Comparison of ENCODE assay signal across 1 cellular context in the genomic region with DNA sequence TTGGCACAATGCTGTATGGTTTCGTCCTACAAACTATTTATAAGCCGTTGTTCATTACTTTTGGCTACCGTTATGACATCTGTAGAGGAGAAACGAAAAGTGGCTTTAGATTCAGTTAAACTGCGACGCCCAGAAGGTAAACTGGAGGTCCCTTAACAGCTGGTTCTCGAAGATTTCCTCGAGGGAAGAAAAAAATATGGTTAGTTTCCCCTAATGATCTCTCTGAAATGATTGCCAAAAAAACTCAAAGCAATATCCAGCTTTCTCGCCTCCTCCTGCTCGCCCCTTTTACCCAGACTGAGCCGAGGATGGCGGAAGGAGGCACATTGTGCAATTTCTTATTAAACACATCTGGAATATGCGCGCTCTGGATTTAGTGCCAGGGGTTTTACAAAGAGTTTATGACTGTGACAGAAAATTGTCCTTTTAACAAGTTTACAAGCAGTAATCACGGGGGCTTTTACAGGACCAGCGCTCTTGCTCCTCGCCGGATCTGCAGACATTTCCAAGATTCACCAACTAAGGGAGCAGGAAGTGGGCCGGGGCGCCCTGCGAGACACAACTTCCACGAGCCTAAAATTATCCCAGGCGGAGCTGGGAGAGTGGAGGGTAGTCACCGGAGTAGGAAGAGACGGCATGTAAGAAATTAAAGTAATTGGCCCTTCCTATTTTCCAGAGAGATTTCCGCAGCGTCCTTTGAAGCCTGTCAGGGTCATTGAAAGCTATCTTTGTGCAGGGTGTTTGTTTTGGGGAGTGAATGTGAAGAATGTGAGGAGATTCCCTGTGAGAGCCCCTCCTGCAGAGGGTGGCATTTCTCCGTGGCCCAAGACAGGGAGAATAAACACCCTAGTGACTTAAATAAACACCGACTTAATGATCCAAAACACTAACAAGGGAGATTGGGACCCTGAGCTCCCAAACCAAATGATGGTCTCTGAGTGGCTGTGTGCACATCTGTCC.
TF ChIP-seq lines count a peak whose summit lies in the region.

No MANE protein-coding gene starts in this region.

TF ChIP-seq in HepG2, 621 proteins besides CTCF, POLR2A, EP300 and RAD21 (continued from another document and continues in another):
- TF ChIP-seq, protein P1, sequence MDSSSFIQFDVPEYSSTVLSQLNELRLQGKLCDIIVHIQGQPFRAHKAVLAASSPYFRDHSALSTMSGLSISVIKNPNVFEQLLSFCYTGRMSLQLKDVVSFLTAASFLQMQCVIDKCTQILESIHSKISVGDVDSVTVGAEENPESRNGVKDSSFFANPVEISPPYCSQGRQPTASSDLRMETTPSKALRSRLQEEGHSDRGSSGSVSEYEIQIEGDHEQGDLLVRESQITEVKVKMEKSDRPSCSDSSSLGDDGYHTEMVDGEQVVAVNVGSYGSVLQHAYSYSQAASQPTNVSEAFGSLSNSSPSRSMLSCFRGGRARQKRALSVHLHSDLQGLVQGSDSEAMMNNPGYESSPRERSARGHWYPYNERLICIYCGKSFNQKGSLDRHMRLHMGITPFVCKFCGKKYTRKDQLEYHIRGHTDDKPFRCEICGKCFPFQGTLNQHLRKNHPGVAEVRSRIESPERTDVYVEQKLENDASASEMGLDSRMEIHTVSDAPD (CRISPR knock-in tag; IDR thresholded peaks at IDR 0.05) = no peak
- TF ChIP-seq, protein P2, sequence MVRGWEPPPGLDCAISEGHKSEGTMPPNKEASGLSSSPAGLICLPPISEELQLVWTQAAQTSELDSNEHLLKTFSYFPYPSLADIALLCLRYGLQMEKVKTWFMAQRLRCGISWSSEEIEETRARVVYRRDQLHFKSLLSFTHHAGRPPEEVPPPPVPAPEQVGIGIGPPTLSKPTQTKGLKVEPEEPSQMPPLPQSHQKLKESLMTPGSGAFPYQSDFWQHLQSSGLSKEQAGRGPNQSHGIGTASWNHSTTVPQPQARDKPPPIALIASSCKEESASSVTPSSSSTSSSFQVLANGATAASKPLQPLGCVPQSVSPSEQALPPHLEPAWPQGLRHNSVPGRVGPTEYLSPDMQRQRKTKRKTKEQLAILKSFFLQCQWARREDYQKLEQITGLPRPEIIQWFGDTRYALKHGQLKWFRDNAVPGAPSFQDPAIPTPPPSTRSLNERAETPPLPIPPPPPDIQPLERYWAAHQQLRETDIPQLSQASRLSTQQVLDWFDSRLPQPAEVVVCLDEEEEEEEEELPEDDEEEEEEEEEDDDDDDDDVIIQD (CRISPR knock-in tag; IDR thresholded peaks at IDR 0.05; ENCODE audit: low read depth) = peak; percentile 62
- TF ChIP-seq TGIF2 (CRISPR knock-in tag; IDR thresholded peaks at IDR 0.05) = no peak
- no peak for TF ChIP-seq CBX5 (CRISPR knock-in tag; IDR thresholded peaks at IDR 0.05; ENCODE audit: borderline replicate concordance)
- TF ChIP-seq IRF2 (CRISPR knock-in tag; IDR thresholded peaks at IDR 0.05) = 0 out of 2 replicates have a peak, but pooled peaks have one; percentile 27
- TF ChIP-seq SOX13 (IDR thresholded peaks at IDR 0.05) = no peak
- peak in 1 of 2 experiments; percentile 67; a peak in 1 of 4 replicates for TF ChIP-seq SOX13 (CRISPR knock-in tag; conservative IDR thresholded peaks at IDR 0.05 in 1 of 2, IDR thresholded peaks at IDR 0.05 in 1 of 2)
- no peak for TF ChIP-seq CHD4 (IDR thresholded peaks at IDR 0.05; ENCODE audit: borderline replicate concordance, low read length)
- TF ChIP-seq SIN3A (IDR thresholded peaks at IDR 0.05; ENCODE audit: borderline replicate concordance, low read depth, low read length) = no peak
- no peak for TF ChIP-seq ZFX (CRISPR knock-in tag; IDR thresholded peaks at IDR 0.05; ENCODE audit: low read depth)
- TF ChIP-seq, protein P3, sequence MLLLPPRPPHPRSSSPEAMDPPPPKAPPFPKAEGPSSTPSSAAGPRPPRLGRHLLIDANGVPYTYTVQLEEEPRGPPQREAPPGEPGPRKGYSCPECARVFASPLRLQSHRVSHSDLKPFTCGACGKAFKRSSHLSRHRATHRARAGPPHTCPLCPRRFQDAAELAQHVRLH (CRISPR knock-in tag; IDR thresholded peaks at IDR 0.05; ENCODE audit: borderline replicate concordance, low read depth) = peak; percentile 81; the same call in 1 of the 2 replicates
- TF ChIP-seq FOXA3 (CRISPR knock-in tag; IDR thresholded peaks at IDR 0.05) = peak; percentile 74
- TF ChIP-seq BCL6 (CRISPR knock-in tag; IDR thresholded peaks at IDR 0.05) = peak; percentile 45; the same call in 1 of the 2 replicates
- TF ChIP-seq SP5 (CRISPR knock-in tag; IDR thresholded peaks at IDR 0.05; ENCODE audit: borderline replicate concordance, low read depth) = peak; percentile 61; the same call in 1 of the 2 replicates
- no peak for TF ChIP-seq TBP (CRISPR knock-in tag; IDR thresholded peaks at IDR 0.05)
- no peak for TF ChIP-seq HNRNPK (IDR thresholded peaks at IDR 0.05; ENCODE audit: low read depth, low read length, poor library complexity, severe bottlenecking)
- no peak for TF ChIP-seq FIP1L1 (IDR thresholded peaks at IDR 0.05; ENCODE audit: borderline replicate concordance, insufficient read depth, low read depth, low read length)
- no peak for TF ChIP-seq FOXK1 (CRISPR knock-in tag; IDR thresholded peaks at IDR 0.05; ENCODE audit: borderline replicate concordance, low read depth)
- TF ChIP-seq, protein P4, sequence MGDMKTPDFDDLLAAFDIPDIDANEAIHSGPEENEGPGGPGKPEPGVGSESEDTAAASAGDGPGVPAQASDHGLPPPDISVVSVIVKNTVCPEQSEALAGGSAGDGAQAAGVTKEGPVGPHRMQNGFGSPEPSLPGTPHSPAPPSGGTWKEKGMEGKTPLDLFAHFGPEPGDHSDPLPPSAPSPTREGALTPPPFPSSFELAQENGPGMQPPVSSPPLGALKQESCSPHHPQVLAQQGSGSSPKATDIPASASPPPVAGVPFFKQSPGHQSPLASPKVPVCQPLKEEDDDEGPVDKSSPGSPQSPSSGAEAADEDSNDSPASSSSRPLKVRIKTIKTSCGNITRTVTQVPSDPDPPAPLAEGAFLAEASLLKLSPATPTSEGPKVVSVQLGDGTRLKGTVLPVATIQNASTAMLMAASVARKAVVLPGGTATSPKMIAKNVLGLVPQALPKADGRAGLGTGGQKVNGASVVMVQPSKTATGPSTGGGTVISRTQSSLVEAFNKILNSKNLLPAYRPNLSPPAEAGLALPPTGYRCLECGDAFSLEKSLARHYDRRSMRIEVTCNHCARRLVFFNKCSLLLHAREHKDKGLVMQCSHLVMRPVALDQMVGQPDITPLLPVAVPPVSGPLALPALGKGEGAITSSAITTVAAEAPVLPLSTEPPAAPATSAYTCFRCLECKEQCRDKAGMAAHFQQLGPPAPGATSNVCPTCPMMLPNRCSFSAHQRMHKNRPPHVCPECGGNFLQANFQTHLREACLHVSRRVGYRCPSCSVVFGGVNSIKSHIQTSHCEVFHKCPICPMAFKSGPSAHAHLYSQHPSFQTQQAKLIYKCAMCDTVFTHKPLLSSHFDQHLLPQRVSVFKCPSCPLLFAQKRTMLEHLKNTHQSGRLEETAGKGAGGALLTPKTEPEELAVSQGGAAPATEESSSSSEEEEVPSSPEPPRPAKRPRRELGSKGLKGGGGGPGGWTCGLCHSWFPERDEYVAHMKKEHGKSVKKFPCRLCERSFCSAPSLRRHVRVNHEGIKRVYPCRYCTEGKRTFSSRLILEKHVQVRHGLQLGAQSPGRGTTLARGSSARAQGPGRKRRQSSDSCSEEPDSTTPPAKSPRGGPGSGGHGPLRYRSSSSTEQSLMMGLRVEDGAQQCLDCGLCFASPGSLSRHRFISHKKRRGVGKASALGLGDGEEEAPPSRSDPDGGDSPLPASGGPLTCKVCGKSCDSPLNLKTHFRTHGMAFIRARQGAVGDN (CRISPR knock-in tag; IDR thresholded peaks at IDR 0.05) = no peak
- TF ChIP-seq NCOA1 (CRISPR knock-in tag; IDR thresholded peaks at IDR 0.05) = no peak
- TF ChIP-seq ZNF12 (CRISPR knock-in tag; IDR thresholded peaks at IDR 0.05) = no peak
- no peak for TF ChIP-seq ZNF230 (CRISPR knock-in tag; IDR thresholded peaks at IDR 0.05)
- no peak for TF ChIP-seq ZNF564 (CRISPR knock-in tag; IDR thresholded peaks at IDR 0.05)
- no peak for TF ChIP-seq NFYB (CRISPR knock-in tag; IDR thresholded peaks at IDR 0.05)
- TF ChIP-seq ZNF644 (CRISPR knock-in tag; IDR thresholded peaks at IDR 0.05; ENCODE audit: low read depth) = no peak
- TF ChIP-seq MTF1 (CRISPR knock-in tag; IDR thresholded peaks at IDR 0.05) = no peak
- TF ChIP-seq NBN (conservative IDR thresholded peaks at IDR 0.05) = no peak
- TF ChIP-seq, protein P5, sequence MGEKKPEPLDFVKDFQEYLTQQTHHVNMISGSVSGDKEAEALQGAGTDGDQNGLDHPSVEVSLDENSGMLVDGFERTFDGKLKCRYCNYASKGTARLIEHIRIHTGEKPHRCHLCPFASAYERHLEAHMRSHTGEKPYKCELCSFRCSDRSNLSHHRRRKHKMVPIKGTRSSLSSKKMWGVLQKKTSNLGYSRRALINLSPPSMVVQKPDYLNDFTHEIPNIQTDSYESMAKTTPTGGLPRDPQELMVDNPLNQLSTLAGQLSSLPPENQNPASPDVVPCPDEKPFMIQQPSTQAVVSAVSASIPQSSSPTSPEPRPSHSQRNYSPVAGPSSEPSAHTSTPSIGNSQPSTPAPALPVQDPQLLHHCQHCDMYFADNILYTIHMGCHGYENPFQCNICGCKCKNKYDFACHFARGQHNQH (CRISPR knock-in tag; IDR thresholded peaks at IDR 0.05) = peak; percentile 39; the same call in 1 of the 2 replicates
- TF ChIP-seq RARA (CRISPR knock-in tag; IDR thresholded peaks at IDR 0.05) = peak; percentile 37; the same call in 1 of the 2 replicates
- TF ChIP-seq SIN3B (IDR thresholded peaks at IDR 0.05; ENCODE audit: low read length) = no peak
- TF ChIP-seq, protein P6, sequence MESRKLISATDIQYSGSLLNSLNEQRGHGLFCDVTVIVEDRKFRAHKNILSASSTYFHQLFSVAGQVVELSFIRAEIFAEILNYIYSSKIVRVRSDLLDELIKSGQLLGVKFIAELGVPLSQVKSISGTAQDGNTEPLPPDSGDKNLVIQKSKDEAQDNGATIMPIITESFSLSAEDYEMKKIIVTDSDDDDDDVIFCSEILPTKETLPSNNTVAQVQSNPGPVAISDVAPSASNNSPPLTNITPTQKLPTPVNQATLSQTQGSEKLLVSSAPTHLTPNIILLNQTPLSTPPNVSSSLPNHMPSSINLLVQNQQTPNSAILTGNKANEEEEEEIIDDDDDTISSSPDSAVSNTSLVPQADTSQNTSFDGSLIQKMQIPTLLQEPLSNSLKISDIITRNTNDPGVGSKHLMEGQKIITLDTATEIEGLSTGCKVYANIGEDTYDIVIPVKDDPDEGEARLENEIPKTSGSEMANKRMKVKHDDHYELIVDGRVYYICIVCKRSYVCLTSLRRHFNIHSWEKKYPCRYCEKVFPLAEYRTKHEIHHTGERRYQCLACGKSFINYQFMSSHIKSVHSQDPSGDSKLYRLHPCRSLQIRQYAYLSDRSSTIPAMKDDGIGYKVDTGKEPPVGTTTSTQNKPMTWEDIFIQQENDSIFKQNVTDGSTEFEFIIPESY (CRISPR knock-in tag; IDR thresholded peaks at IDR 0.05) = peak; percentile 18; the same call in 1 of the 2 replicates
- TF ChIP-seq ZBTB3 (CRISPR knock-in tag; IDR thresholded peaks at IDR 0.05; ENCODE audit: borderline replicate concordance, low read depth) = no peak
- no peak for TF ChIP-seq IKZF4 (CRISPR knock-in tag; IDR thresholded peaks at IDR 0.05; ENCODE audit: borderline replicate concordance, low read depth, not compliant biosample characterization)
- TF ChIP-seq, protein P7, sequence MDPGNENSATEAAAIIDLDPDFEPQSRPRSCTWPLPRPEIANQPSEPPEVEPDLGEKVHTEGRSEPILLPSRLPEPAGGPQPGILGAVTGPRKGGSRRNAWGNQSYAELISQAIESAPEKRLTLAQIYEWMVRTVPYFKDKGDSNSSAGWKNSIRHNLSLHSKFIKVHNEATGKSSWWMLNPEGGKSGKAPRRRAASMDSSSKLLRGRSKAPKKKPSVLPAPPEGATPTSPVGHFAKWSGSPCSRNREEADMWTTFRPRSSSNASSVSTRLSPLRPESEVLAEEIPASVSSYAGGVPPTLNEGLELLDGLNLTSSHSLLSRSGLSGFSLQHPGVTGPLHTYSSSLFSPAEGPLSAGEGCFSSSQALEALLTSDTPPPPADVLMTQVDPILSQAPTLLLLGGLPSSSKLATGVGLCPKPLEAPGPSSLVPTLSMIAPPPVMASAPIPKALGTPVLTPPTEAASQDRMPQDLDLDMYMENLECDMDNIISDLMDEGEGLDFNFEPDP (CRISPR knock-in tag; conservative IDR thresholded peaks at IDR 0.05) = no peak
- TF ChIP-seq KLF13 (CRISPR knock-in tag; IDR thresholded peaks at IDR 0.05) = no peak
- no peak for TF ChIP-seq SIX4 (CRISPR knock-in tag; IDR thresholded peaks at IDR 0.05)
- TF ChIP-seq HOXA5 (CRISPR knock-in tag; IDR thresholded peaks at IDR 0.05) = no peak
- TF ChIP-seq, protein P8, sequence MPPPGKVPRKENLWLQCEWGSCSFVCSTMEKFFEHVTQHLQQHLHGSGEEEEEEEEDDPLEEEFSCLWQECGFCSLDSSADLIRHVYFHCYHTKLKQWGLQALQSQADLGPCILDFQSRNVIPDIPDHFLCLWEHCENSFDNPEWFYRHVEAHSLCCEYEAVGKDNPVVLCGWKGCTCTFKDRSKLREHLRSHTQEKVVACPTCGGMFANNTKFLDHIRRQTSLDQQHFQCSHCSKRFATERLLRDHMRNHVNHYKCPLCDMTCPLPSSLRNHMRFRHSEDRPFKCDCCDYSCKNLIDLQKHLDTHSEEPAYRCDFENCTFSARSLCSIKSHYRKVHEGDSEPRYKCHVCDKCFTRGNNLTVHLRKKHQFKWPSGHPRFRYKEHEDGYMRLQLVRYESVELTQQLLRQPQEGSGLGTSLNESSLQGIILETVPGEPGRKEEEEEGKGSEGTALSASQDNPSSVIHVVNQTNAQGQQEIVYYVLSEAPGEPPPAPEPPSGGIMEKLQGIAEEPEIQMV (CRISPR knock-in tag; IDR thresholded peaks at IDR 0.05; ENCODE audit: low read depth) = no peak
- TF ChIP-seq, protein P9, sequence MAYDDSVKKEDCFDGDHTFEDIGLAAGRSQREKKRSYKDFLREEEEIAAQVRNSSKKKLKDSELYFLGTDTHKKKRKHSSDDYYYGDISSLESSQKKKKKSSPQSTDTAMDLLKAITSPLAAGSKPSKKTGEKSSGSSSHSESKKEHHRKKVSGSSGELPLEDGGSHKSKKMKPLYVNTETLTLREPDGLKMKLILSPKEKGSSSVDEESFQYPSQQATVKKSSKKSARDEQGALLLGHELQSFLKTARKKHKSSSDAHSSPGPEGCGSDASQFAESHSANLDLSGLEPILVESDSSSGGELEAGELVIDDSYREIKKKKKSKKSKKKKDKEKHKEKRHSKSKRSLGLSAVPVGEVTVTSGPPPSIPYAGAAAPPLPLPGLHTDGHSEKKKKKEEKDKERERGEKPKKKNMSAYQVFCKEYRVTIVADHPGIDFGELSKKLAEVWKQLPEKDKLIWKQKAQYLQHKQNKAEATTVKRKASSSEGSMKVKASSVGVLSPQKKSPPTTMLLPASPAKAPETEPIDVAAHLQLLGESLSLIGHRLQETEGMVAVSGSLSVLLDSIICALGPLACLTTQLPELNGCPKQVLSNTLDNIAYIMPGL (CRISPR knock-in tag; IDR thresholded peaks at IDR 0.05; ENCODE audit: borderline replicate concordance in 1 of 2, low read depth in 1 of 2) = no peak
- TF ChIP-seq, protein P10, sequence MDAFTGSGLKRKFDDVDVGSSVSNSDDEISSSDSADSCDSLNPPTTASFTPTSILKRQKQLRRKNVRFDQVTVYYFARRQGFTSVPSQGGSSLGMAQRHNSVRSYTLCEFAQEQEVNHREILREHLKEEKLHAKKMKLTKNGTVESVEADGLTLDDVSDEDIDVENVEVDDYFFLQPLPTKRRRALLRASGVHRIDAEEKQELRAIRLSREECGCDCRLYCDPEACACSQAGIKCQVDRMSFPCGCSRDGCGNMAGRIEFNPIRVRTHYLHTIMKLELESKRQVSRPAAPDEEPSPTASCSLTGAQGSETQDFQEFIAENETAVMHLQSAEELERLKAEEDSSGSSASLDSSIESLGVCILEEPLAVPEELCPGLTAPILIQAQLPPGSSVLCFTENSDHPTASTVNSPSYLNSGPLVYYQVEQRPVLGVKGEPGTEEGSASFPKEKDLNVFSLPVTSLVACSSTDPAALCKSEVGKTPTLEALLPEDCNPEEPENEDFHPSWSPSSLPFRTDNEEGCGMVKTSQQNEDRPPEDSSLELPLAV (CRISPR knock-in tag; conservative IDR thresholded peaks at IDR 0.05; ENCODE audit: low read depth) = no peak
